10 cellular contexts compared by ENCODE assay signal in genomic region chr11:19116315-19116970, GRCh38. TPM values are rescaled to one million over a fixed set of nuclear protein-coding genes. Genes with fewer than 3 reads are reported as not detected.
DNase-seq lines count a peak whose midpoint lies in the region; ATAC-seq and TF ChIP-seq lines count a peak whose summit lies in the region.
"Had no signal": no experiment of that assay in that cellular context is flagged by ENCODE, and none has a peak within 500 bp of the region (broad histone marks: within the 10 kb centered on the region; RNA-seq: fewer than 3 reads in every experiment).

No MANE protein-coding gene starts in this region.

- H3K27ac ChIP-seq in RWPE1 (peak overlapping the region; percentile 82), esophagus squamous epithelium (peak overlapping the region in 3 of 4 donors; percentile 93 to 97 (median 95)), rectal smooth muscle tissue (ENCODE audit: low read depth, low read length) (no peak overlapping the region)

- no peak for ATAC-seq in GM18909 (IDR thresholded peaks at IDR 0.05; ENCODE audit: poor library complexity, unreplicated experiment)

- H3K27me3 ChIP-seq in esophagus squamous epithelium (no peaks in the 10 kb centered on the region), rectal smooth muscle tissue (ENCODE audit: control insufficient read depth, insufficient read depth, low read length) (no peaks in the 10 kb centered on the region)

- DNase-seq in GM12865 (ENCODE audit: low read depth) (peak; percentile 35), RWPE1 (ENCODE audit: low spot score) (no peak), esophagus squamous epithelium (lab: John Stamatoyannopoulos, UW) (no peak), islet precursor cell (no peak), NCI-H1417 (lab: John Stamatoyannopoulos, UW) (no peak)
- no peak for DNase-seq in activated CD4-positive, alpha-beta T cell treated with anti-CD3 and anti-CD28 coated beads for 48 hours

- intact Hi-C loops in esophagus squamous epithelium (cut with DNase I) = no loop called here

- whole genome bisulfite sequencing in esophagus squamous epithelium, 2 donors = 31 to 32% methylated on average over 11 to 13 of the region's 16 CpGs

- TF ChIP-seq CTCF in GM12865 (IDR thresholded peaks at IDR 0.05; ENCODE audit: insufficient read depth, low read depth, low read length, missing control alignments) = no peak
- no peak for TF ChIP-seq CTCF in RWPE1 (conservative IDR thresholded peaks at IDR 0.05; ENCODE audit: low read depth)
- no peak for TF ChIP-seq CTCF in esophagus squamous epithelium (IDR thresholded peaks at IDR 0.05)

- H3K9me3 ChIP-seq in esophagus squamous epithelium = no peaks in the 10 kb centered on the region

- no peak overlapping the region for H3K9ac ChIP-seq in rectal smooth muscle tissue (ENCODE audit: low read length)

- TF ChIP-seq POLR2A in esophagus squamous epithelium (IDR thresholded peaks at IDR 0.05) = no peak

- H3K4me3 ChIP-seq in GM12865 (ENCODE audit: low read depth, low read length) (peak overlapping the region; percentile 97), esophagus squamous epithelium (peak overlapping the region; percentile 71 to 97 (median 87)), rectal smooth muscle tissue (ENCODE audit: low read length) (peak overlapping the region; percentile 90)

- H3K4me1 ChIP-seq in esophagus squamous epithelium (peaks cover 5 to 51% (median 9%) of the 10 kb centered on the region in 3 donors), rectal smooth muscle tissue (ENCODE audit: control insufficient read depth, insufficient read depth, low read length) (no peaks in the 10 kb centered on the region)

- CTCF ChIA-PET in RWPE1 (lab: Yijun Ruan, JAX) = interaction anchor here (0.7 to 1.2 kb wide), 3 partner anchors 39 to 73 kb away, joined by 3 to 7 read pairs (median 5); no protein-coding TSS in a partner anchor

- POLR2A ChIA-PET in RWPE1 (lab: Yijun Ruan, JAX; ENCODE audit: low non-redundant PET) = no interaction called here

- peaks cover 0 to 5% (median 0%) of the 10 kb centered on the region in 3 donors for H3K36me3 ChIP-seq in esophagus squamous epithelium
- no peaks in the 10 kb centered on the region for H3K36me3 ChIP-seq in rectal smooth muscle tissue (ENCODE audit: control insufficient read depth, insufficient read depth, low read length)

RNA-seq across cellular contexts. Expression of gene ZDHHC13, which starts 0.5 kb away (rescaled TPM):
- 10 to 100 TPM; 45.8 to 64.9 (median 58.1) TPM for total RNA-seq in esophagus squamous epithelium

RNA-seq across cellular contexts. Expression of gene MRGPRX2, which starts 55.9 kb away (rescaled TPM):
- under 1 TPM in 1 of 4 donors, not detected in 3; 0.19 TPM for total RNA-seq in esophagus squamous epithelium
- total RNA-seq: glomerular endothelial cell, LHCN-M2 had no signal
